In the genomic region with DNA sequence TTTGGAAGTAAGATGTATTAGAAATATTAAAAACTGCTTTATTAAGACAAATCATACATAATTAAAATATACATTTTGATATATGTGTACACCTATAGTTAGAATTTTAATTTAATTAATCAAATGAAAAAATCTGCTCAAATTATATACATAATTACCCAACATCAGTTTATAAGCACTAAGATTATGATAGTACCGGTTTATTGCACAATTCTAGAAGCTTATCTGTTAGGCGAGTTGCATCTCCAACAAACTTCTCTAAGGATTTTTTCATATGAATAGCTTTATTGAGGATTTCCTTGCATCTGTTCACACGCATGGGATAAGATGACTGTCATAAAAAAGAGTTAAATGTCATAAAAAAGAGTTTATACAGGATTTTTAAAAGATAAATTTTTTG, we compare ENCODE assay signal across 20 cellular contexts.
"Had no signal": no experiment of that assay in that cellular context is flagged by ENCODE, and none has a peak within 500 bp of the region (broad histone marks: within the 10 kb centered on the region; RNA-seq: fewer than 3 reads in every experiment).

No MANE protein-coding gene starts in this region.

- ATAC-seq: left colon; mucosa of descending colon; naive thymus-derived CD4-positive, alpha-beta T cell; natural killer cell treated with Interleukin-12 subunit alpha and Interleukin-12 subunit beta and Interleukin-15 and Interleukin-18, amount 100 ng/mL, for 72 hours; sciatic nerve; stimulated activated memory B cell treated with anti-CD40 and anti-IgM and Interleukin-4, amounts not matched to agents 10 μg/mL and 1 μg/mL and 100 μg/mL, for 72 hours; stimulated activated naive CD8-positive, alpha-beta T cell treated with anti-CD3 and anti-CD28 coated beads, Interleukin-15, amount 100 ng/mL, for 72 hours had no signal

- H3K9me3 ChIP-seq: mucosa of descending colon, ovary, right atrium auricular region, spleen, uterus had no signal

- H3K27ac ChIP-seq: left ventricle myocardium inferior, ovary, right atrium auricular region, skin epidermis, spleen, tibial nerve, uterus had no signal

- DNase-seq: hippocampal formation; kidney; left colon; left ventricle myocardium inferior; midbrain; mucosa of descending colon; naive thymus-derived CD4-positive, alpha-beta T cell; ovary; spleen; stimulated activated CD4-positive, alpha-beta T cell treated with anti-CD3 and anti-CD28 coated beads, Interleukin-4, amount 100 ng/mL, for 24 hours; stimulated activated naive CD4-positive, alpha-beta T cell treated with Interleukin-2 at 50 U/mL for 16 hours; stimulated activated naive CD8-positive, alpha-beta T cell treated with anti-CD3 and anti-CD28 coated beads, Interleukin-15, amount 100 ng/mL, for 72 hours; substantia nigra; uterus had no signal

- H3K4me3 ChIP-seq: left ventricle myocardium inferior, mucosa of descending colon, ovary, right atrium auricular region, skin epidermis, spleen, tibial nerve, uterus had no signal

- H3K36me3 ChIP-seq: ovary, right atrium auricular region, uterus had no signal

- H3K4me1 ChIP-seq: left ventricle myocardium inferior, right atrium auricular region, spleen, tibial nerve, uterus had no signal

- H3K27me3 ChIP-seq: ovary, right atrium auricular region, spleen, tibial nerve, uterus had no signal
